In genomic region chr2:191030521-191031154, GRCh38 we compare ENCODE assay signal across 8 cellular contexts. TPM values are rescaled to one million over a fixed set of nuclear protein-coding genes. Genes with fewer than 3 reads are reported as not detected.
DNase-seq lines count a peak whose midpoint lies in the region; ATAC-seq and TF ChIP-seq lines count a peak whose summit lies in the region.

No MANE protein-coding gene starts in this region.

- H3K4me3 ChIP-seq in DOHH2 (ENCODE audit: low read length) (no peak overlapping the region), MG63 (no peak overlapping the region)

- no peak overlapping the region for H3K4me2 ChIP-seq in DOHH2 (ENCODE audit: low read length)

- H3K27me3 Mint-ChIP-seq in activated naive CD4-positive, alpha-beta T cell treated with anti-CD3 and anti-CD28 coated beads for 36 hours (ENCODE audit: low read depth): no peaks in the 10 kb centered on the region

- peak; percentile 94 for ATAC-seq in GM19035 (IDR thresholded peaks at IDR 0.05; ENCODE audit: unreplicated experiment)
- peak; percentile 86 for ATAC-seq in HG03097 (IDR thresholded peaks at IDR 0.05; ENCODE audit: low FRiP score, unreplicated experiment)
- ATAC-seq in left ventricle myocardium superior: peak; percentile 63
- peak; percentile 83 for ATAC-seq in stimulated activated effector memory CD8-positive, alpha-beta T cell treated with anti-CD3 and anti-CD28 coated beads, Interleukin-12 subunit alpha, Interleukin-12 subunit beta, amount 100 ng/mL, for 72 hours

- H3K4me1 ChIP-seq in DOHH2 (ENCODE audit: control insufficient read depth, low read length): no peaks in the 10 kb centered on the region

- intact Hi-C loops in activated naive CD4-positive, alpha-beta T cell treated with anti-CD3 and anti-CD28 coated beads for 36 hours (cut with micrococcal nuclease): loop anchor here (1.0 to 5.0 kb wide), 4 partner anchors 16 to 249 kb away; partner anchors contain the start of gene STAT1
- intact Hi-C loops in left ventricle myocardium superior (cut with micrococcal nuclease): no loop called here

- peak overlapping the region; percentile 44 for H3K27ac Mint-ChIP-seq in activated naive CD4-positive, alpha-beta T cell treated with anti-CD3 and anti-CD28 coated beads for 36 hours
- peak overlapping the region; percentile 18 for H3K27ac Mint-ChIP-seq in stimulated activated effector memory CD8-positive, alpha-beta T cell treated with anti-CD3 and anti-CD28 coated beads, Interleukin-12 subunit alpha, Interleukin-12 subunit beta, amount 100 ng/mL, for 72 hours

- H3F3A ChIP-seq in DOHH2 (ENCODE audit: control insufficient read depth, insufficient read depth): no peaks in the 10 kb centered on the region

- H4K20me1 ChIP-seq in DOHH2 (ENCODE audit: control insufficient read depth, insufficient read depth, low read depth, low read length): no peaks in the 10 kb centered on the region

- H3K27me3 ChIP-seq in DOHH2 (ENCODE audit: control insufficient read depth, low read length) (peaks cover 4% of the 10 kb centered on the region), MG63 (no peaks in the 10 kb centered on the region)

- H3K79me2 ChIP-seq in DOHH2 (ENCODE audit: control insufficient read depth, low read length): no peaks in the 10 kb centered on the region

- peak; percentile 74 for TF ChIP-seq CTCF in DOHH2 (IDR thresholded peaks at IDR 0.05; ENCODE audit: low read depth, low read length, poor library complexity, severe bottlenecking)

- H3K36me3 Mint-ChIP-seq in activated naive CD4-positive, alpha-beta T cell treated with anti-CD3 and anti-CD28 coated beads for 36 hours (ENCODE audit: low read depth): peaks cover 18% of the 10 kb centered on the region
- peaks cover 75% of the 10 kb centered on the region for H3K36me3 Mint-ChIP-seq in stimulated activated effector memory CD8-positive, alpha-beta T cell treated with anti-CD3 and anti-CD28 coated beads, Interleukin-12 subunit alpha, Interleukin-12 subunit beta, amount 100 ng/mL, for 72 hours

- H3K36me3 ChIP-seq in DOHH2 (ENCODE audit: control insufficient read depth, low read length) (no peaks in the 10 kb centered on the region), MG63 (no peaks in the 10 kb centered on the region)

- no peak overlapping the region for H3K4me3 Mint-ChIP-seq in activated naive CD4-positive, alpha-beta T cell treated with anti-CD3 and anti-CD28 coated beads for 36 hours
- H3K4me3 Mint-ChIP-seq in stimulated activated effector memory CD8-positive, alpha-beta T cell treated with anti-CD3 and anti-CD28 coated beads, Interleukin-12 subunit alpha, Interleukin-12 subunit beta, amount 100 ng/mL, for 72 hours: peak overlapping the region; percentile 32

- H3K9me3 Mint-ChIP-seq in activated naive CD4-positive, alpha-beta T cell treated with anti-CD3 and anti-CD28 coated beads for 36 hours: no peaks in the 10 kb centered on the region
- no peaks in the 10 kb centered on the region for H3K9me3 Mint-ChIP-seq in stimulated activated effector memory CD8-positive, alpha-beta T cell treated with anti-CD3 and anti-CD28 coated beads, Interleukin-12 subunit alpha, Interleukin-12 subunit beta, amount 100 ng/mL, for 72 hours

- DNase-seq in NCI-H2196 (lab: John Stamatoyannopoulos, UW; ENCODE audit: unreplicated experiment): peak; percentile 40
- DNase-seq in activated naive CD4-positive, alpha-beta T cell treated with anti-CD3 and anti-CD28 coated beads for 36 hours: peak; percentile 59
- DNase-seq in left ventricle myocardium superior: no peak
- no peak for DNase-seq in stimulated activated effector memory CD8-positive, alpha-beta T cell treated with anti-CD3 and anti-CD28 coated beads, Interleukin-12 subunit alpha, Interleukin-12 subunit beta, amount 100 ng/mL, for 72 hours (ENCODE audit: low spot score in 2 of 2)
- DNase-seq in MG63: no peak

- H3K9me2 ChIP-seq in DOHH2 (replicated peaks; ENCODE audit: control insufficient read depth, low read length): no peaks in the 10 kb centered on the region

- H3K27ac ChIP-seq in DOHH2 (ENCODE audit: low read depth, low read length): no peak overlapping the region

- no peaks in the 10 kb centered on the region for H3K9me3 ChIP-seq in DOHH2 (ENCODE audit: control insufficient read depth, insufficient read depth, low read length)
- no peaks in the 10 kb centered on the region for H3K9me3 ChIP-seq in MG63

- CTCF ChIA-PET in activated naive CD4-positive, alpha-beta T cell treated with anti-CD3 and anti-CD28 coated beads for 36 hours (lab: Charles Lee): interaction anchor here (0.7 to 2.5 kb wide), 8 partner anchors 10 to 247 kb away, joined by 3 to 15 read pairs (median 4); no protein-coding TSS in a partner anchor

- H3K4me1 Mint-ChIP-seq in activated naive CD4-positive, alpha-beta T cell treated with anti-CD3 and anti-CD28 coated beads for 36 hours (ENCODE audit: low read depth): peaks cover 48% of the 10 kb centered on the region
- peaks cover 40% of the 10 kb centered on the region for H3K4me1 Mint-ChIP-seq in stimulated activated effector memory CD8-positive, alpha-beta T cell treated with anti-CD3 and anti-CD28 coated beads, Interleukin-12 subunit alpha, Interleukin-12 subunit beta, amount 100 ng/mL, for 72 hours

RNA-seq across cellular contexts. Expression of gene STAT1, which starts 16.7 kb away (rescaled TPM):
- total RNA-seq in activated naive CD4-positive, alpha-beta T cell treated with anti-CD3 and anti-CD28 coated beads for 36 hours: 100 to 1,000 TPM; 376 to 402 TPM
- 38.3 TPM for total RNA-seq in left ventricle myocardium superior
- 143 and 165 TPM in 2 replicates for total RNA-seq in MG63 (2014; rRNA removed; shearing (Covaris generic); ENCODE audit: low replicate concordance)

Comparison
In these comparisons a context has a peak if more than half of its experiments do, and no peak if none do; other contexts are left out.
1. DNase-seq: peak in NCI-H2196 (single experiment) and activated naive CD4-positive, alpha-beta T cell treated with anti-CD3 and anti-CD28 coated beads for 36 hours (single experiment); none in left ventricle myocardium superior (single experiment), stimulated activated effector memory CD8-positive, alpha-beta T cell treated with anti-CD3 and anti-CD28 coated beads, Interleukin-12 subunit alpha, Interleukin-12 subunit beta, amount 100 ng/mL, for 72 hours (0 of 2) and MG63 (single experiment).
2. Peak in every context shown above with its lines, with median percentiles within 50 percentile points of each other: ATAC-seq.